22 cellular contexts compared by ENCODE assay signal in the genomic region with DNA sequence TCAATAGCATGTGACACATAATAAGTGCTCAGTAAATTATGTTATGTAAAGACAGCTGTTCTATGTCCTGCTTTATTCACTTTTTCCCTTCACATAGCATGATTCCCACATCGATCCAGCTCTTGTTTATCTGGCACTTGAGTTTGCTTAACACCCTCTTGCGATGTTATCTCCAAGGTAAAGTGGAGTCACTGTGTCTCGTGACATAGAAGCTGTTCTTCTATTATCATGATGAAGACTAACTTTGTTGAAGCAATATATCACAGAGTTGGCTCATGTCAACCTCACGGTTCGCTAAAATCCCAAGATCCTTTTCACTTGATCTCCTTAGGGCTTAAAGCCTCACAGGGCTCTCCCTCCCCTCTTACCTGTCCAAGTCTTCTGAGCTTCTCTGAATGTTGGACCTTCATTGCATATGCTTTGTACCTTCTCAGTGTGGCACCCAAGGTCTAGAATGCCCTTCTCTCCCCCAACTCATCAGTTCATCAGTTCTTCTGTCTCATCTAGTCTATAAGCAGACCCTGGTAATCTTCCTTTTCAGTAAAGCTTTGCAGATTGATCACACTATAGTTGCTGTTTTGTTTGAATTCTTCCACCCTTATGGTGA. TPM values are rescaled to one million over a fixed set of nuclear protein-coding genes. Genes with fewer than 3 reads are reported as not detected.
DNase-seq lines count a peak whose midpoint lies in the region; ATAC-seq and TF ChIP-seq lines count a peak whose summit lies in the region.
"Had no signal": no experiment of that assay in that cellular context is flagged by ENCODE, and none has a peak within 500 bp of the region (broad histone marks: within the 10 kb centered on the region; RNA-seq: fewer than 3 reads in every experiment).

No MANE protein-coding gene starts in this region.

- POLR2A ChIA-PET in MCF 10A (lab: Yijun Ruan, JAX), result interaction anchor here (0.6 to 13.7 kb wide), 10 partner anchors 8 to 307 kb away, joined by 3 to 219 read pairs (median 18); a partner anchor contains a TSS

- peak; percentile 24 for DNase-seq in NCI-H82 (lab: John Stamatoyannopoulos, UW)
- DNase-seq in NCI-H82 treated with DMSO at 0.1 percent for 48 hours (lab: John Stamatoyannopoulos, UW; ENCODE audit: unreplicated experiment), result no peak
- peak; percentile 88 for DNase-seq in NCI-H510A treated with DMSO at 0.1 percent for 48 hours (lab: John Stamatoyannopoulos, UW)
- no peak for DNase-seq in upper lobe of left lung
- no peak for DNase-seq in activated T-cell treated with anti-CD3 and anti-CD28 coated beads, Interleukin-2, amount 50 U/mL, for 48 hours
- DNase-seq in MCF 10A (ENCODE audit: unreplicated experiment), result no peak
- DNase-seq: activated CD8-positive, alpha-beta T cell treated with anti-CD3 and anti-CD28 coated beads for 36 hours; adrenal gland; CD4-positive, CD25-positive, alpha-beta regulatory T cell; effector memory CD4-positive, alpha-beta T cell; EL; NCI-H1105 treated with DMSO at 0.1 percent for 48 hours; NCI-H446 treated with DMSO at 0.1 percent for 48 hours; stimulated activated CD4-positive, alpha-beta T cell treated with anti-CD3 and anti-CD28 coated beads, Interleukin-4, amount 100 ng/mL, for 24 hours; stimulated activated CD8-positive, alpha-beta memory T cell treated with anti-CD3 and anti-CD28 coated beads, Interleukin-4, amount 100 ng/mL, for 48 hours; T-cell; testis had no signal

- H3K27me3 ChIP-seq in gastroesophageal sphincter, result no peaks in the 10 kb centered on the region
- no peaks in the 10 kb centered on the region for H3K27me3 ChIP-seq in upper lobe of left lung
- H3K27me3 ChIP-seq: adrenal gland, testis had no signal

- H3K36me3 ChIP-seq in gastroesophageal sphincter, result peaks cover 0 to 52% of the 10 kb centered on the region in 2 donors
- peaks cover 0 to 26% (median 0%) of the 10 kb centered on the region in 4 donors for H3K36me3 ChIP-seq in upper lobe of left lung
- H3K36me3 ChIP-seq: adrenal gland had no signal

- CTCF ChIA-PET in MCF 10A (lab: Yijun Ruan, JAX), result interaction anchor here (0.7 to 47.3 kb wide), 11 partner anchors 11 to 1360 kb away, joined by 3 to 1037 read pairs (median 5); a partner anchor contains a TSS

- H3K27ac ChIP-seq in gastroesophageal sphincter (peak overlapping the region in 3 of 4 donors; percentile 58 to 77 (median 74)), upper lobe of left lung (peak overlapping the region; percentile 73 to 85 (median 80))
- H3K27ac ChIP-seq: testis had no signal

- H3K4me1 Mint-ChIP-seq in MCF 10A (ENCODE audit: insufficient read depth, unreplicated experiment), result peaks cover 37% of the 10 kb centered on the region
- H3K4me1 Mint-ChIP-seq: CD4-positive, CD25-positive, alpha-beta regulatory T cell; central memory CD8-positive, alpha-beta T cell; IgD-negative memory B cell; T-cell had no signal

- 92% methylated on average over 5 of the region's 5 CpGs for WGBS in gastroesophageal sphincter (ENCODE audit: low coverage in 1 of 2), 2 donors
- WGBS in upper lobe of left lung, 2 donors, result 69 to 71% methylated on average over 5 of the region's 5 CpGs

- no TSS peak for BruUV-seq in MCF 10A (replicated peaks; lab: Mats Ljungman, UMichigan)

- no peak overlapping the region for H3K27ac Mint-ChIP-seq in MCF 10A (ENCODE audit: low read depth, unreplicated experiment)
- H3K27ac Mint-ChIP-seq: activated CD8-positive, alpha-beta T cell treated with anti-CD3 and anti-CD28 coated beads for 36 hours; CD4-positive, CD25-positive, alpha-beta regulatory T cell; IgD-negative memory B cell; T-cell had no signal

- TF ChIP-seq CTCF in gastroesophageal sphincter (IDR thresholded peaks at IDR 0.05) (no peak), upper lobe of left lung (IDR thresholded peaks at IDR 0.05) (no peak), MCF 10A (IDR thresholded peaks at IDR 0.05; ENCODE audit: unreplicated experiment) (no peak)

- no peak overlapping the region for H3K4me3 ChIP-seq in gastroesophageal sphincter
- no peak overlapping the region for H3K4me3 ChIP-seq in upper lobe of left lung
- H3K4me3 ChIP-seq: A549, adrenal gland, testis had no signal

- no peaks in the 10 kb centered on the region for H3K9me3 ChIP-seq in gastroesophageal sphincter
- no peaks in the 10 kb centered on the region for H3K9me3 ChIP-seq in upper lobe of left lung
- H3K9me3 ChIP-seq: A549, adrenal gland, testis had no signal

- ATAC-seq in gastroesophageal sphincter (no peak), upper lobe of left lung (ENCODE audit: low FRiP score in 2 of 2) (no peak), GM21825 (IDR thresholded peaks at IDR 0.05; ENCODE audit: unreplicated experiment) (no peak)
- ATAC-seq: A549; activated CD8-positive, alpha-beta T cell treated with anti-CD3 and anti-CD28 coated beads for 36 hours; T-cell had no signal

- no peaks in the 10 kb centered on the region for H3K9me3 Mint-ChIP-seq in MCF 10A (ENCODE audit: unreplicated experiment)
- H3K9me3 Mint-ChIP-seq: activated CD8-positive, alpha-beta T cell treated with anti-CD3 and anti-CD28 coated beads for 36 hours; CD4-positive, CD25-positive, alpha-beta regulatory T cell; central memory CD8-positive, alpha-beta T cell; IgD-negative memory B cell; T-cell had no signal

- no peak for TF ChIP-seq EP300 in gastroesophageal sphincter (IDR thresholded peaks at IDR 0.05)
- no peak for TF ChIP-seq EP300 in upper lobe of left lung (IDR thresholded peaks at IDR 0.05)

- intact Hi-C loops in MCF 10A (cut with micrococcal nuclease), result no loop called here

- H3K4me3 Mint-ChIP-seq in MCF 10A (ENCODE audit: unreplicated experiment), result no peak overlapping the region
- H3K4me3 Mint-ChIP-seq: activated CD8-positive, alpha-beta T cell treated with anti-CD3 and anti-CD28 coated beads for 36 hours; CD4-positive, CD25-positive, alpha-beta regulatory T cell; central memory CD8-positive, alpha-beta T cell; IgD-negative memory B cell; T-cell had no signal

- no peaks in the 10 kb centered on the region for H3K27me3 Mint-ChIP-seq in MCF 10A (ENCODE audit: insufficient read depth, unreplicated experiment)
- H3K27me3 Mint-ChIP-seq: activated CD8-positive, alpha-beta T cell treated with anti-CD3 and anti-CD28 coated beads for 36 hours; central memory CD8-positive, alpha-beta T cell had no signal

- peaks cover 8 to 86% (median 42%) of the 10 kb centered on the region in 3 donors for H3K4me1 ChIP-seq in gastroesophageal sphincter
- peaks cover 81 to 90% (median 83%) of the 10 kb centered on the region in 4 donors for H3K4me1 ChIP-seq in upper lobe of left lung
- H3K4me1 ChIP-seq: testis had no signal

- H3K36me3 Mint-ChIP-seq in MCF 10A (ENCODE audit: insufficient read depth, unreplicated experiment), result peaks cover 19% of the 10 kb centered on the region
- H3K36me3 Mint-ChIP-seq: CD4-positive, CD25-positive, alpha-beta regulatory T cell; IgD-negative memory B cell; T-cell had no signal

- no peak for TF ChIP-seq POLR2A in gastroesophageal sphincter (IDR thresholded peaks at IDR 0.05)
- TF ChIP-seq POLR2A in upper lobe of left lung (IDR thresholded peaks at IDR 0.05), result no peak

RNA-seq across cellular contexts. Expression of a gene that starts 38.0 kb away (rescaled TPM):
- total RNA-seq in gastroesophageal sphincter (10 to 100 TPM; 12.5 to 38.3 (median 32.0) TPM), upper lobe of left lung (100 to 1,000 TPM in 3 of 6 donors, 10 to 100 TPM in 3; 77.5 to 150 (median 101) TPM), MCF 10A (2022) (59.2 and 69.7 TPM in 2 replicates)

Comparison
In these comparisons a context has a peak if more than half of its experiments do, and no peak if none do; other contexts are left out.
1. DNase-seq: peak in NCI-H82 (single experiment) and NCI-H510A treated with DMSO at 0.1 percent for 48 hours (single experiment); none in NCI-H82 treated with DMSO at 0.1 percent for 48 hours (single experiment), upper lobe of left lung (0 of 2), activated T-cell treated with anti-CD3 and anti-CD28 coated beads, Interleukin-2, amount 50 U/mL, for 48 hours (0 of 2) and MCF 10A (single experiment).